ENCODE assay signal across 11 cellular contexts in the genomic region with DNA sequence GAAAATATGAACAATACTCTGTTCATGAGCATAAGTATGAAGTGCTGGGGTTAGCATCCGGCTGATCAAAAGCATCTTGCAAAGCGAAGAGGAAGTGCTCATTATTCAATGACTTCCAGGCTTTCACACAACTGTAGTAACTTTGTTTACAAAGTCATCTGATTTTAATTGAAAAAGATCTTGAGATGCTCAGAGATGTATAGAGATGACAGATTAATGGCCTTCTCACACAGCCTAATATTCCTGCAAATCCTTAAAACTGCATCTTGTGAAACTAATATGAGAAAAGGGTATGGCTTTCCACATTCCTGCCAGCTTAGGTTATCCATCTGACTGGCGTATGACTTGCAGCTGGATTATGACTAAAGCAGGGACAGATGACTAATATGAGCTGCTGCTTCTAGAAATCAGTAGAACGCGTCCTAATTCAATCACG.
DNase-seq lines count a peak whose midpoint lies in the region; ATAC-seq and TF ChIP-seq lines count a peak whose summit lies in the region.
"Had no signal": no experiment of that assay in that cellular context is flagged by ENCODE, and none has a peak within 500 bp of the region (broad histone marks: within the 10 kb centered on the region; RNA-seq: fewer than 3 reads in every experiment).

No MANE protein-coding gene starts in this region.

- peaks cover 23% of the 10 kb centered on the region for H3K9me3 Mint-ChIP-seq in MCF 10A (ENCODE audit: unreplicated experiment)

- H3K4me1 ChIP-seq in lower lobe of right lung = peaks cover 7% of the 10 kb centered on the region

- POLR2A ChIA-PET in AG04450 (lab: Yijun Ruan, JAX) = no interaction called here
- POLR2A ChIA-PET in MCF 10A (lab: Yijun Ruan, JAX) = interaction anchor here (0.7 to 1.2 kb wide), 2 partner anchors 104 to 1293 kb away, joined by 3 read pairs; no protein-coding TSS in a partner anchor

- CTCF ChIA-PET in AG04450 (lab: Charles Lee) = no interaction called here
- CTCF ChIA-PET in MCF 10A (lab: Yijun Ruan, JAX) = interaction anchor here (0.5 kb wide), 1 partner anchor 20 kb away, joined by 3 read pairs; no protein-coding TSS in a partner anchor

- BruUV-seq in MCF 10A (replicated peaks; lab: Mats Ljungman, UMichigan) = no TSS peak

- no peaks in the 10 kb centered on the region for H3K27me3 Mint-ChIP-seq in MCF 10A (ENCODE audit: insufficient read depth, unreplicated experiment)
- H3K27me3 Mint-ChIP-seq: IgD-negative memory B cell had no signal

- H3K27me3 ChIP-seq in AG04450 (ENCODE audit: control insufficient read depth, insufficient read depth, low read length) (no peaks in the 10 kb centered on the region), lower lobe of right lung (ENCODE audit: low read depth) (no peaks in the 10 kb centered on the region)

- ATAC-seq in lower lobe of right lung (peak; percentile 27 to 40), HG03439 (IDR thresholded peaks at IDR 0.05; ENCODE audit: unreplicated experiment) (no peak)

- H3K36me3 Mint-ChIP-seq in MCF 10A (ENCODE audit: insufficient read depth, unreplicated experiment) = no peaks in the 10 kb centered on the region
- H3K36me3 Mint-ChIP-seq: IgD-negative memory B cell had no signal

- H3K9me3 ChIP-seq in AG04450 (ENCODE audit: control insufficient read depth, insufficient read depth, low read length) = no peaks in the 10 kb centered on the region
- H3K9me3 ChIP-seq in lower lobe of right lung = peaks cover 7% of the 10 kb centered on the region

- no peak for TF ChIP-seq CTCF in AG04450 (IDR thresholded peaks at IDR 0.05; ENCODE audit: low read depth, low read length)
- TF ChIP-seq CTCF in MCF 10A (IDR thresholded peaks at IDR 0.05; ENCODE audit: unreplicated experiment) = no peak
- no peak for TF ChIP-seq CTCF in lower lobe of right lung (IDR thresholded peaks at IDR 0.05)

- no peak overlapping the region for H3K4me3 Mint-ChIP-seq in MCF 10A (ENCODE audit: unreplicated experiment)
- H3K4me3 Mint-ChIP-seq: IgD-negative memory B cell had no signal

- H3K27ac Mint-ChIP-seq in MCF 10A (ENCODE audit: low read depth, unreplicated experiment) = peak overlapping the region; percentile 46
- H3K27ac Mint-ChIP-seq: IgD-negative memory B cell had no signal

- DNase-seq in AG04450 (ENCODE audit: low read depth, low spot score) (peak; percentile 68), HS-27A (ENCODE audit: low read depth) (peak; percentile 49), MCF 10A (ENCODE audit: unreplicated experiment) (peak; percentile 70), lower lobe of right lung (no peak), NCI-H524 (lab: John Stamatoyannopoulos, UW) (no peak), NCI-H146 (lab: John Stamatoyannopoulos, UW) (no peak), HuH-7 (ENCODE audit: low spot score) (no peak)
- DNase-seq: activated effector memory CD4-positive, alpha-beta T cell treated with anti-CD3 and anti-CD28 coated beads, Interleukin-2, amount 50 U/mL, for 16 hours; SHP77 treated with DMSO at 0.1 percent for 48 hours had no signal

- H3K4me3 ChIP-seq in AG04450 (ENCODE audit: low read depth, low read length) (no peak overlapping the region), lower lobe of right lung (no peak overlapping the region)

- intact Hi-C loops in MCF 10A (cut with micrococcal nuclease) (no loop called here), lower lobe of right lung (cut with DNase I) (no loop called here)

- H3K27ac ChIP-seq in AG04450 (ENCODE audit: low read depth, low read length) = peak overlapping the region; percentile 32
- H3K27ac ChIP-seq in lower lobe of right lung = no peak overlapping the region

- peaks cover 7% of the 10 kb centered on the region for H3K4me1 Mint-ChIP-seq in MCF 10A (ENCODE audit: insufficient read depth, unreplicated experiment)
- H3K4me1 Mint-ChIP-seq: IgD-negative memory B cell had no signal

- no peaks in the 10 kb centered on the region for H3K36me3 ChIP-seq in lower lobe of right lung

Comparison
In these comparisons a context has a peak if more than half of its experiments do, and no peak if none do; other contexts are left out.
1. DNase-seq: peak in AG04450 (single experiment), HS-27A (single experiment) and MCF 10A (single experiment); none in lower lobe of right lung (single experiment), NCI-H524 (0 of 2), NCI-H146 (single experiment) and HuH-7 (single experiment).